Comparison of ENCODE assay signal across 18 cellular contexts in the genomic region with DNA sequence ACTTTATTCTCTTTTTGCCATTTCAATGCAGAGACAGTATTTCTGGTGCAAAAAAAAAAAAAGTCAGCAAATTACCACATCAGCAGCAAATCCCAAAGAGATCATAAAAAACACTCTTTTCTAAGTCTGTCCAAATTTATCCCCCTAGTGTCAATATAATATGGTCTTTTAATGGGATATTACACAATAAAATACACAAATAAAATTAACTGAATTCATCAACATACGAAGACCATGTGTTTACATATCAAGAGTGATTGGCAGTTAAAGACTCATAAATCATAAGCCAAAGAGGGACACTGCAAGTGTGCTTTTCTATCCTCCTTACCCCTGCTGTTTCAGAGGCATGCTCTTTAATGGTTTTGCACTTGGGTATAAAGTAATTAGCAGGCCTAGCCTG.
DNase-seq lines count a peak whose midpoint lies in the region; ATAC-seq and TF ChIP-seq lines count a peak whose summit lies in the region.
"Had no signal": no experiment of that assay in that cellular context is flagged by ENCODE, and none has a peak within 500 bp of the region (broad histone marks: within the 10 kb centered on the region; RNA-seq: fewer than 3 reads in every experiment).

No MANE protein-coding gene starts in this region.

- intact Hi-C loops in sciatic nerve (cut with DNase I): no loop called here

- peaks cover 6% of the 10 kb centered on the region; the same call in 1 of the 2 replicates for H3K9me3 ChIP-seq in SK-N-MC (ENCODE audit: low read depth, low read length)

- H3K27ac ChIP-seq in SK-N-MC: peak overlapping the region; percentile 81
- H3K27ac ChIP-seq: BLaER1 treated with 17β-estradiol and CSF1 and Interleukin-3, amounts not matched to agents 10 nM and 100 nM; GM23248 had no signal

- CTCF ChIA-PET in HEK293T (lab: Yijun Ruan, JAX): no interaction called here

- POLR2A ChIA-PET in HEK293T (lab: Yijun Ruan, JAX): no interaction called here

- no peaks in the 10 kb centered on the region for H3K36me3 ChIP-seq in SK-N-MC (ENCODE audit: insufficient read depth, low read length)
- H3K36me3 ChIP-seq: BLaER1 treated with 17β-estradiol and CSF1 and Interleukin-3, amounts not matched to agents 10 nM and 100 nM had no signal

- no peak overlapping the region for H3K9ac ChIP-seq in SK-N-MC (ENCODE audit: insufficient read length)
- H3K9ac ChIP-seq: BLaER1 treated with 17β-estradiol and CSF1 and Interleukin-3, amounts not matched to agents 10 nM and 100 nM; GM23248 had no signal

- ATAC-seq in sciatic nerve (peak; percentile 36), HG02588 (IDR thresholded peaks at IDR 0.05; ENCODE audit: unreplicated experiment) (no peak)
- ATAC-seq: GM12878, HepG2 had no signal

- in situ Hi-C loops in GM13976 (cut with MboI; ENCODE audit: low sequenced_read_pairs, unreplicated experiment): no loop called here

- peak in 2 of 3 experiments; percentile 60 to 94 for DNase-seq in NCI-H1417 (lab: John Stamatoyannopoulos, UW)
- no peak for DNase-seq in NCI-H1417 treated with DMSO at 0.1 percent for 48 hours (lab: John Stamatoyannopoulos, UW)
- DNase-seq in HEK293T (ENCODE audit: extremely low spot score): no peak
- no peak for DNase-seq in SK-N-MC (ENCODE audit: low read depth, low spot score)
- no peak for DNase-seq in sciatic nerve (ENCODE audit: low spot score)
- DNase-seq in GM13976 (ENCODE audit: low spot score): no peak
- no peak for DNase-seq in activated naive CD4-positive, alpha-beta T cell treated with Interleukin-2 at 50 U/mL for 16 hours
- DNase-seq: 8988T; ACHN; Calu3; CD4-positive, CD25-positive, alpha-beta regulatory T cell; DMS 273 treated with DMSO at 0.1 percent for 48 hours; DMS79; GM23248 had no signal

- peak overlapping the region; percentile 40 for H3K4me3 ChIP-seq in SK-N-MC
- H3K4me3 ChIP-seq: BLaER1 treated with 17β-estradiol and CSF1 and Interleukin-3, amounts not matched to agents 10 nM and 100 nM; GM12878; GM23248 had no signal

- TF ChIP-seq CTCF in GM13976 (IDR thresholded peaks at IDR 0.05; ENCODE audit: borderline replicate concordance, control extremely low read depth, extremely low read depth, insufficient read depth, missing control alignments): no peak

TF ChIP-seq in HEK293T, 16 proteins besides CTCF, POLR2A, EP300 and RAD21:
- TF ChIP-seq ARNT (IDR thresholded peaks at IDR 0.05): no peak
- TF ChIP-seq FOXM1 (IDR thresholded peaks at IDR 0.05; ENCODE audit: borderline replicate concordance): 0 out of 2 replicates have a peak, but pooled peaks have one; percentile 21
- TF ChIP-seq TARDBP (IDR thresholded peaks at IDR 0.05): no peak
- TF ChIP-seq, protein P1, sequence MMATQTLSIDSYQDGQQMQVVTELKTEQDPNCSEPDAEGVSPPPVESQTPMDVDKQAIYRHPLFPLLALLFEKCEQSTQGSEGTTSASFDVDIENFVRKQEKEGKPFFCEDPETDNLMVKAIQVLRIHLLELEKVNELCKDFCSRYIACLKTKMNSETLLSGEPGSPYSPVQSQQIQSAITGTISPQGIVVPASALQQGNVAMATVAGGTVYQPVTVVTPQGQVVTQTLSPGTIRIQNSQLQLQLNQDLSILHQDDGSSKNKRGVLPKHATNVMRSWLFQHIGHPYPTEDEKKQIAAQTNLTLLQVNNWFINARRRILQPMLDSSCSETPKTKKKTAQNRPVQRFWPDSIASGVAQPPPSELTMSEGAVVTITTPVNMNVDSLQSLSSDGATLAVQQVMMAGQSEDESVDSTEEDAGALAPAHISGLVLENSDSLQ (IDR thresholded peaks at IDR 0.05): peak; percentile 98
- no peak for TF ChIP-seq FOXK2 (IDR thresholded peaks at IDR 0.05)
- TF ChIP-seq ZNF384 (IDR thresholded peaks at IDR 0.05): peak; percentile 94
- TF ChIP-seq NFRKB (IDR thresholded peaks at IDR 0.05): no peak
- no peak for TF ChIP-seq SUZ12 (IDR thresholded peaks at IDR 0.05)
- TF ChIP-seq BHLHE40 (IDR thresholded peaks at IDR 0.05; ENCODE audit: borderline replicate concordance): no peak
- TF ChIP-seq CTBP1 (IDR thresholded peaks at IDR 0.05; ENCODE audit: borderline replicate concordance): peak; percentile 72
- no peak for TF ChIP-seq LEF1 (IDR thresholded peaks at IDR 0.05; ENCODE audit: borderline replicate concordance)
- TF ChIP-seq HDGF (IDR thresholded peaks at IDR 0.05; ENCODE audit: borderline replicate concordance): no peak
- TF ChIP-seq FOXA1 (IDR thresholded peaks at IDR 0.05): peak; percentile 88
- no peak for TF ChIP-seq L3MBTL2 (conservative IDR thresholded peaks at IDR 0.05)
- no peak for TF ChIP-seq ELF4 (IDR thresholded peaks at IDR 0.05)

Comparison
In these comparisons a context has a peak if more than half of its experiments do, and no peak if none do; other contexts are left out.
1. DNase-seq: peak in NCI-H1417 (2 of 3); none in NCI-H1417 treated with DMSO at 0.1 percent for 48 hours (single experiment), HEK293T (single experiment), SK-N-MC (single experiment), sciatic nerve (single experiment), GM13976 (single experiment) and activated naive CD4-positive, alpha-beta T cell treated with Interleukin-2 at 50 U/mL for 16 hours (single experiment).